1 cellular context compared by ENCODE assay signal in genomic region chr1:1892079-1892762, GRCh38.
TF ChIP-seq lines count a peak whose summit lies in the region.

No MANE protein-coding gene starts in this region.

TF ChIP-seq in HepG2, 621 proteins besides CTCF, POLR2A, EP300 and RAD21 (continued from another document):
- no peak for TF ChIP-seq ZNF362 (CRISPR knock-in tag; IDR thresholded peaks at IDR 0.05; ENCODE audit: borderline replicate concordance)
- TF ChIP-seq TGIF2 (CRISPR knock-in tag; IDR thresholded peaks at IDR 0.05) = no peak
- TF ChIP-seq HMG20B (CRISPR knock-in tag; conservative IDR thresholded peaks at IDR 0.05) = no peak
- TF ChIP-seq ZNF513 (CRISPR knock-in tag; conservative IDR thresholded peaks at IDR 0.05) = no peak
- TF ChIP-seq REL (CRISPR knock-in tag; conservative IDR thresholded peaks at IDR 0.05) = 0 out of 2 replicates have a peak, but pooled peaks have one; percentile 65
- TF ChIP-seq NFKB2 (CRISPR knock-in tag; IDR thresholded peaks at IDR 0.05; ENCODE audit: borderline replicate concordance) = peak; percentile 27; the same call in 1 of the 2 replicates
TF ChIP-seq in HepG2: peak in this region for 16.
